1 cellular context compared by ENCODE assay signal in the genomic region with DNA sequence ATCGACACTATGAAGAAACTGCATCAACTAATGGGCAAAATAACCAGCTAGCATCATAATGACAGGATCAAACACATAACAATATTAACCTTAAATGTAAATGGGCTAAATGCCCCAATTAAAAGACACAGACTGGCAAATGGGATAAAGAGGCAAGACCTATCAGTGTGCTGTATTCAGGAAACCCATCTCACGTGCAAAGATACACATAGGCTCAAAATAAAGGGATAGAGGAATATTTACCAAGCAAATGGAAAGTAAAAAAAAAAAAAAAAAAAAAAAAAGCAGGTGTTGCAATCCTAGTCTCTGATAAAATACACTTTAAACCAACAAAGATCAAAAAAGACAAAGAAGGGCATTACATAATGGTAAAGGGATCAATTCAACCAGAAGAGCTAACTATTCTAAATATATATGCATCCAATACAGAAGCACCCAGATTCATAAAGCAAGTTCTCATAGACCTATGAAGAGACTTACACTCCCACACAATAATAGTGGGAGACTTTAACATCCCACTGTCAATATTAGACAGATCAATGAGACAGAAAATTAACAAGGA.
TF ChIP-seq lines count a peak whose summit lies in the region.
"Not testable (repeated sequence)": the region's sequence is repeated elsewhere in the genome, so short reads cannot be mapped to it uniquely, and the experiment has no call there.

No MANE protein-coding gene starts in this region.

TF ChIP-seq in HepG2, 621 proteins besides CTCF, POLR2A, EP300 and RAD21 (continued from another document):
- TF ChIP-seq, protein P1, sequence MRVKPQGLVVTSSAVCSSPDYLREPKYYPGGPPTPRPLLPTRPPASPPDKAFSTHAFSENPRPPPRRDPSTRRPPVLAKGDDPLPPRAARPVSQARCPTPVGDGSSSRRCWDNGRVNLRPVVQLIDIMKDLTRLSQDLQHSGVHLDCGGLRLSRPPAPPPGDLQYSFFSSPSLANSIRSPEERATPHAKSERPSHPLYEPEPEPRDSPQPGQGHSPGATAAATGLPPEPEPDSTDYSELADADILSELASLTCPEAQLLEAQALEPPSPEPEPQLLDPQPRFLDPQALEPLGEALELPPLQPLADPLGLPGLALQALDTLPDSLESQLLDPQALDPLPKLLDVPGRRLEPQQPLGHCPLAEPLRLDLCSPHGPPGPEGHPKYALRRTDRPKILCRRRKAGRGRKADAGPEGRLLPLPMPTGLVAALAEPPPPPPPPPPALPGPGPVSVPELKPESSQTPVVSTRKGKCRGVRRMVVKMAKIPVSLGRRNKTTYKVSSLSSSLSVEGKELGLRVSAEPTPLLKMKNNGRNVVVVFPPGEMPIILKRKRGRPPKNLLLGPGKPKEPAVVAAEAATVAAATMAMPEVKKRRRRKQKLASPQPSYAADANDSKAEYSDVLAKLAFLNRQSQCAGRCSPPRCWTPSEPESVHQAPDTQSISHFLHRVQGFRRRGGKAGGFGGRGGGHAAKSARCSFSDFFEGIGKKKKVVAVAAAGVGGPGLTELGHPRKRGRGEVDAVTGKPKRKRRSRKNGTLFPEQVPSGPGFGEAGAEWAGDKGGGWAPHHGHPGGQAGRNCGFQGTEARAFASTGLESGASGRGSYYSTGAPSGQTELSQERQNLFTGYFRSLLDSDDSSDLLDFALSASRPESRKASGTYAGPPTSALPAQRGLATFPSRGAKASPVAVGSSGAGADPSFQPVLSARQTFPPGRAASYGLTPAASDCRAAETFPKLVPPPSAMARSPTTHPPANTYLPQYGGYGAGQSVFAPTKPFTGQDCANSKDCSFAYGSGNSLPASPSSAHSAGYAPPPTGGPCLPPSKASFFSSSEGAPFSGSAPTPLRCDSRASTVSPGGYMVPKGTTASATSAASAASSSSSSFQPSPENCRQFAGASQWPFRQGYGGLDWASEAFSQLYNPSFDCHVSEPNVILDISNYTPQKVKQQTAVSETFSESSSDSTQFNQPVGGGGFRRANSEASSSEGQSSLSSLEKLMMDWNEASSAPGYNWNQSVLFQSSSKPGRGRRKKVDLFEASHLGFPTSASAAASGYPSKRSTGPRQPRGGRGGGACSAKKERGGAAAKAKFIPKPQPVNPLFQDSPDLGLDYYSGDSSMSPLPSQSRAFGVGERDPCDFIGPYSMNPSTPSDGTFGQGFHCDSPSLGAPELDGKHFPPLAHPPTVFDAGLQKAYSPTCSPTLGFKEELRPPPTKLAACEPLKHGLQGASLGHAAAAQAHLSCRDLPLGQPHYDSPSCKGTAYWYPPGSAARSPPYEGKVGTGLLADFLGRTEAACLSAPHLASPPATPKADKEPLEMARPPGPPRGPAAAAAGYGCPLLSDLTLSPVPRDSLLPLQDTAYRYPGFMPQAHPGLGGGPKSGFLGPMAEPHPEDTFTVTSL (CRISPR knock-in tag; IDR thresholded peaks at IDR 0.05; ENCODE audit: borderline replicate concordance), result peak; percentile 29; the same call in 1 of the 2 replicates
- TF ChIP-seq, protein P2, sequence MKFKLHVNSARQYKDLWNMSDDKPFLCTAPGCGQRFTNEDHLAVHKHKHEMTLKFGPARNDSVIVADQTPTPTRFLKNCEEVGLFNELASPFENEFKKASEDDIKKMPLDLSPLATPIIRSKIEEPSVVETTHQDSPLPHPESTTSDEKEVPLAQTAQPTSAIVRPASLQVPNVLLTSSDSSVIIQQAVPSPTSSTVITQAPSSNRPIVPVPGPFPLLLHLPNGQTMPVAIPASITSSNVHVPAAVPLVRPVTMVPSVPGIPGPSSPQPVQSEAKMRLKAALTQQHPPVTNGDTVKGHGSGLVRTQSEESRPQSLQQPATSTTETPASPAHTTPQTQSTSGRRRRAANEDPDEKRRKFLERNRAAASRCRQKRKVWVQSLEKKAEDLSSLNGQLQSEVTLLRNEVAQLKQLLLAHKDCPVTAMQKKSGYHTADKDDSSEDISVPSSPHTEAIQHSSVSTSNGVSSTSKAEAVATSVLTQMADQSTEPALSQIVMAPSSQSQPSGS (CRISPR knock-in tag; IDR thresholded peaks at IDR 0.05), result 0 out of 2 replicates have a peak, but pooled peaks have one; percentile 49
- TF ChIP-seq, protein P3, sequence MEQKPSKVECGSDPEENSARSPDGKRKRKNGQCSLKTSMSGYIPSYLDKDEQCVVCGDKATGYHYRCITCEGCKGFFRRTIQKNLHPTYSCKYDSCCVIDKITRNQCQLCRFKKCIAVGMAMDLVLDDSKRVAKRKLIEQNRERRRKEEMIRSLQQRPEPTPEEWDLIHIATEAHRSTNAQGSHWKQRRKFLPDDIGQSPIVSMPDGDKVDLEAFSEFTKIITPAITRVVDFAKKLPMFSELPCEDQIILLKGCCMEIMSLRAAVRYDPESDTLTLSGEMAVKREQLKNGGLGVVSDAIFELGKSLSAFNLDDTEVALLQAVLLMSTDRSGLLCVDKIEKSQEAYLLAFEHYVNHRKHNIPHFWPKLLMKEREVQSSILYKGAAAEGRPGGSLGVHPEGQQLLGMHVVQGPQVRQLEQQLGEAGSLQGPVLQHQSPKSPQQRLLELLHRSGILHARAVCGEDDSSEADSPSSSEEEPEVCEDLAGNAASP (CRISPR knock-in tag; IDR thresholded peaks at IDR 0.05; ENCODE audit: borderline replicate concordance), result peak; percentile 45; the same call in 1 of the 2 replicates
- 0 out of 2 replicates have a peak, but pooled peaks have one; percentile 34 for TF ChIP-seq NFIC (IDR thresholded peaks at IDR 0.05; ENCODE audit: low read length)
- peak; percentile 56; the same call in 1 of the 2 replicates for TF ChIP-seq MED1 (CRISPR knock-in tag; IDR thresholded peaks at IDR 0.05)
- peak; percentile 75; the same call in 1 of the 2 replicates for TF ChIP-seq SOX5 (CRISPR knock-in tag; IDR thresholded peaks at IDR 0.05; ENCODE audit: borderline replicate concordance)
- TF ChIP-seq, protein P4, sequence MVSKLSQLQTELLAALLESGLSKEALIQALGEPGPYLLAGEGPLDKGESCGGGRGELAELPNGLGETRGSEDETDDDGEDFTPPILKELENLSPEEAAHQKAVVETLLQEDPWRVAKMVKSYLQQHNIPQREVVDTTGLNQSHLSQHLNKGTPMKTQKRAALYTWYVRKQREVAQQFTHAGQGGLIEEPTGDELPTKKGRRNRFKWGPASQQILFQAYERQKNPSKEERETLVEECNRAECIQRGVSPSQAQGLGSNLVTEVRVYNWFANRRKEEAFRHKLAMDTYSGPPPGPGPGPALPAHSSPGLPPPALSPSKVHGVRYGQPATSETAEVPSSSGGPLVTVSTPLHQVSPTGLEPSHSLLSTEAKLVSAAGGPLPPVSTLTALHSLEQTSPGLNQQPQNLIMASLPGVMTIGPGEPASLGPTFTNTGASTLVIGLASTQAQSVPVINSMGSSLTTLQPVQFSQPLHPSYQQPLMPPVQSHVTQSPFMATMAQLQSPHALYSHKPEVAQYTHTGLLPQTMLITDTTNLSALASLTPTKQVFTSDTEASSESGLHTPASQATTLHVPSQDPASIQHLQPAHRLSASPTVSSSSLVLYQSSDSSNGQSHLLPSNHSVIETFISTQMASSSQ (IDR thresholded peaks at IDR 0.05; ENCODE audit: low read depth), result peak; percentile 37; the same call in 1 of the 2 replicates
- TF ChIP-seq, protein P4 (CRISPR knock-in tag; IDR thresholded peaks at IDR 0.05; ENCODE audit: borderline replicate concordance), result not testable (repeated sequence)
- TF ChIP-seq HMG20A (CRISPR knock-in tag; IDR thresholded peaks at IDR 0.05; ENCODE audit: borderline replicate concordance), result peak; percentile 55; the same call in 1 of the 2 replicates
- peak; percentile 16; the same call in 1 of the 2 replicates for TF ChIP-seq NR2C2 (CRISPR knock-in tag; IDR thresholded peaks at IDR 0.05; ENCODE audit: borderline replicate concordance)
- peak; percentile 83 for TF ChIP-seq ISL2 (CRISPR knock-in tag; IDR thresholded peaks at IDR 0.05)
- 0 out of 2 replicates have a peak, but pooled peaks have one; percentile 21 for TF ChIP-seq THAP11 (CRISPR knock-in tag; IDR thresholded peaks at IDR 0.05)
